In genomic region chr18:34458371-34458770, GRCh38 we compare ENCODE assay signal across 30 cellular contexts.
"Had no signal": no experiment of that assay in that cellular context is flagged by ENCODE, and none has a peak within 500 bp of the region (broad histone marks: within the 10 kb centered on the region; RNA-seq: fewer than 3 reads in every experiment).

No MANE protein-coding gene starts in this region.

- H3K9ac ChIP-seq: SK-N-SH had no signal

- ATAC-seq: activated CD4-positive, alpha-beta T cell treated with anti-CD3 and anti-CD28 coated beads for 36 hours; activated CD4-positive, CD25-positive, alpha-beta regulatory T cell treated with anti-CD3 and anti-CD28 coated beads, Interleukin-2, amount 50 U/mL, for 24 hours; activated CD8-positive, alpha-beta T cell treated with anti-CD3 and anti-CD28 coated beads, Interleukin-2, amount 10 ng/mL, durations not matched to agents 7 days and 5 days; body of pancreas; WTC11 had no signal

- H3K36me3 ChIP-seq: ascending aorta, breast epithelium, MG63, SJCRH30 had no signal

- H3K4me3 ChIP-seq: ascending aorta, body of pancreas, breast epithelium, MG63, SJCRH30 had no signal

- H3K4me2 ChIP-seq: SK-N-SH had no signal

- DNase-seq: activated CD4-positive, alpha-beta T cell treated with anti-CD3 and anti-CD28 coated beads for 36 hours; activated CD4-positive, alpha-beta T cell treated with anti-CD3 and anti-CD28 coated beads, Interleukin-2, amount 10 ng/mL, durations not matched to agents 7 days and 5 days; activated CD4-positive, alpha-beta T cell treated with anti-CD3 and anti-CD28 coated beads, Interleukin-2, amount 50 U/mL, for 48 hours; activated CD8-positive, alpha-beta T cell treated with anti-CD3 and anti-CD28 coated beads, Interleukin-2, amount 10 ng/mL, durations not matched to agents 7 days and 5 days; activated gamma-delta T cell; activated naive CD4-positive, alpha-beta T cell treated with Interleukin-2 at 50 U/mL for 16 hours; activated naive CD8-positive, alpha-beta T cell treated with anti-CD3 and anti-CD28 coated beads, Interleukin-2, amount 10 ng/mL, durations not matched to agents 7 days and 5 days; activated T-cell treated with anti-CD3 and anti-CD28 coated beads, Interleukin-2, amount 50 U/mL, for 24 hours; amygdala; body of pancreas; caudate nucleus; cerebellar nuclear complex; Kasumi-1; KG1; MG63; NCI-H1092; NCI-H1417; NCI-H187 treated with DMSO at 0.1 percent for 48 hours; NCI-H2081; NCI-H2171 treated with DMSO at 0.1 percent for 48 hours; NCI-H2227 treated with DMSO at 0.1 percent for 48 hours; NCI-H524; SHP77; SJCRH30 had no signal

- H3K27ac ChIP-seq: ascending aorta, body of pancreas, breast epithelium, SJCRH30 had no signal

- H3K4me1 ChIP-seq: ascending aorta, body of pancreas, breast epithelium, SJCRH30 had no signal

- FAIRE-seq: TTC549 had no signal

- H3K27me3 ChIP-seq: ascending aorta, body of pancreas, breast epithelium, MG63, SJCRH30 had no signal

- H3K9me3 ChIP-seq: ascending aorta, body of pancreas, breast epithelium, MG63, SJCRH30, SK-N-SH had no signal
